In the genomic region with DNA sequence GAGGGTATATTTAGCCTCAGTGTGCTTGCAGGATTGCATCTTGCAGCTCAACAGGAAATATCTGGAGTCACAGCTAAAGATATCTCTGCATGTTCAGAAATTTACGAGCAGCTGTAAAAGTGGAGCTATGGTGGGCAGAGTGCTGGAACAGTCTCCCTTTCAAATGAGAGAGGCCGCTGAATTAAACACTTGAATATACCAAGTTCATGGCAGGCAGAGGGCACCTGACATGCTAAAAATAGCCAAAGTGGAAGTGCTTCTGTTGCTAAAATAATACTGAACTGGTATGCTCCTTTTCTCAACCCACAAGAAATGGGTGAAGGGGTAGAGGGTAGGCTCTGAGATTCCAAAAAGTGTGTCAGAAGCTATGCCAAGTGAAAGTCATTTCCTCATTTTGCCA, we compare ENCODE assay signal across 1 cellular context.
TF ChIP-seq lines count a peak whose summit lies in the region.

No MANE protein-coding gene starts in this region.

TF ChIP-seq in SK-N-SH treated with all-trans-retinoic acid at 6 μM for 48 hours, 23 proteins besides CTCF, POLR2A, EP300 and RAD21 (continued from another document):
- TF ChIP-seq, protein P1, sequence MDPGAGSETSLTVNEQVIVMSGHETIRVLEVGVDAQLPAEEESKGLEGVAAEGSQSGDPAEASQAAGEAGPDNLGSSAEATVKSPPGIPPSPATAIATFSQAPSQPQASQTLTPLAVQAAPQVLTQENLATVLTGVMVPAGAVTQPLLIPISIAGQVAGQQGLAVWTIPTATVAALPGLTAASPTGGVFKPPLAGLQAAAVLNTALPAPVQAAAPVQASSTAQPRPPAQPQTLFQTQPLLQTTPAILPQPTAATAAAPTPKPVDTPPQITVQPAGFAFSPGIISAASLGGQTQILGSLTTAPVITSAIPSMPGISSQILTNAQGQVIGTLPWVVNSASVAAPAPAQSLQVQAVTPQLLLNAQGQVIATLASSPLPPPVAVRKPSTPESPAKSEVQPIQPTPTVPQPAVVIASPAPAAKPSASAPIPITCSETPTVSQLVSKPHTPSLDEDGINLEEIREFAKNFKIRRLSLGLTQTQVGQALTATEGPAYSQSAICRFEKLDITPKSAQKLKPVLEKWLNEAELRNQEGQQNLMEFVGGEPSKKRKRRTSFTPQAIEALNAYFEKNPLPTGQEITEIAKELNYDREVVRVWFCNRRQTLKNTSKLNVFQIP (CRISPR knock-in tag; IDR thresholded peaks at IDR 0.05; ENCODE audit: borderline replicate concordance, low read depth): no peak
- TF ChIP-seq, protein P2, sequence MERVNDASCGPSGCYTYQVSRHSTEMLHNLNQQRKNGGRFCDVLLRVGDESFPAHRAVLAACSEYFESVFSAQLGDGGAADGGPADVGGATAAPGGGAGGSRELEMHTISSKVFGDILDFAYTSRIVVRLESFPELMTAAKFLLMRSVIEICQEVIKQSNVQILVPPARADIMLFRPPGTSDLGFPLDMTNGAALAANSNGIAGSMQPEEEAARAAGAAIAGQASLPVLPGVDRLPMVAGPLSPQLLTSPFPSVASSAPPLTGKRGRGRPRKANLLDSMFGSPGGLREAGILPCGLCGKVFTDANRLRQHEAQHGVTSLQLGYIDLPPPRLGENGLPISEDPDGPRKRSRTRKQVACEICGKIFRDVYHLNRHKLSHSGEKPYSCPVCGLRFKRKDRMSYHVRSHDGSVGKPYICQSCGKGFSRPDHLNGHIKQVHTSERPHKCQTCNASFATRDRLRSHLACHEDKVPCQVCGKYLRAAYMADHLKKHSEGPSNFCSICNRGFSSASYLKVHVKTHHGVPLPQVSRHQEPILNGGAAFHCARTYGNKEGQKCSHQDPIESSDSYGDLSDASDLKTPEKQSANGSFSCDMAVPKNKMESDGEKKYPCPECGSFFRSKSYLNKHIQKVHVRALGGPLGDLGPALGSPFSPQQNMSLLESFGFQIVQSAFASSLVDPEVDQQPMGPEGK (CRISPR knock-in tag; IDR thresholded peaks at IDR 0.05; ENCODE audit: borderline replicate concordance): no peak
- TF ChIP-seq ESRRG (CRISPR knock-in tag; IDR thresholded peaks at IDR 0.05): no peak
TF ChIP-seq in SK-N-SH treated with all-trans-retinoic acid at 6 μM for 48 hours: peak in this region for 0.
